Comparison of ENCODE assay signal across 1 cellular context in the genomic region with DNA sequence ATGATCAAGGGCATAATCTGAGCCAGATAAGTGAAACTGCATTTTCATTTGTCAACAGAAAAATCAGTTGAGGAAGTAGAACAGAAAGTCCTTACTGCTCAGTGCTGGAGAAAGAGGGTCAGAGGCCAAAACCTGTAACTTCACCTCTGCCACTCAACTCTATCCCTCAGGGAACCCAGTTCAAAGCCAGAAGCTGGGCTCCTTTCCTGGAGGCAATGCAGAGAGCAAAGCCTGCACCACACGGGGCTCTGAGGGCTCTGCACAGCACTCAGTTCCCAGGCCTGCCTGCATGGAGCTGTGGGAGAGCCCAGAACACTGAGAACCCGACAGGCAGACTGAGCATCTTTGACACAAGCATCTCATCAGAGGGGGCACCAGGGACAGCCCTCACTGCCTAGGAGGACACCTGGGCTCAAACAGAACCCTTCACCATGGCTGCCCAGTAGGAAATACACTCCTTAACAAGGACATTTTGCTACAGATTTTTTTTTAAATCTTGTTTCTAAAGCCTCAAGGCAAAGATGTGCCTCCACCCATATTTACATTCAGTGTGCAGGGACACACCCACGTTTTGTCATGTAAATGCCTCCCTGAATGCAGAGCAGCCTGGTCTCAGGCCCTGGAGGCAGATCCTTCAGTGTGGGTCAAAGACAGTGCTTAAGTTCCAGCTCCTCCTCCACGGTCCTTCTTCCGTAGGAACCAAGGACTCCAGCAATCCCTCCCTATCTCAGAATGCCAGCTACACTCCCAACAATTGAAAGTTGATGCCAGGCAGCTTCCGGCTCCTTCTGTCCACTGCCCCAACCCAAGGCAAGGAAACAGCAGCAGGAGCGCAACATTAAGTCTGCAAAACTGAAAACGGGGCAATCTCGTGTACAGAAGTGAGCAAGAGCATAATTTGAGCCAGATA.
TF ChIP-seq lines count a peak whose summit lies in the region.

No MANE protein-coding gene starts in this region.

TF ChIP-seq in GM12878, 131 proteins besides CTCF, POLR2A, EP300 and RAD21:
- no peak for TF ChIP-seq KLF5 (IDR thresholded peaks at IDR 0.05; ENCODE audit: partially characterized antibody)
- no peak for TF ChIP-seq STAT3 (IDR thresholded peaks at IDR 0.05; ENCODE audit: low read depth, low read length)
- TF ChIP-seq ESRRA (IDR thresholded peaks at IDR 0.05; ENCODE audit: low read length) = no peak
- TF ChIP-seq, protein P1, sequence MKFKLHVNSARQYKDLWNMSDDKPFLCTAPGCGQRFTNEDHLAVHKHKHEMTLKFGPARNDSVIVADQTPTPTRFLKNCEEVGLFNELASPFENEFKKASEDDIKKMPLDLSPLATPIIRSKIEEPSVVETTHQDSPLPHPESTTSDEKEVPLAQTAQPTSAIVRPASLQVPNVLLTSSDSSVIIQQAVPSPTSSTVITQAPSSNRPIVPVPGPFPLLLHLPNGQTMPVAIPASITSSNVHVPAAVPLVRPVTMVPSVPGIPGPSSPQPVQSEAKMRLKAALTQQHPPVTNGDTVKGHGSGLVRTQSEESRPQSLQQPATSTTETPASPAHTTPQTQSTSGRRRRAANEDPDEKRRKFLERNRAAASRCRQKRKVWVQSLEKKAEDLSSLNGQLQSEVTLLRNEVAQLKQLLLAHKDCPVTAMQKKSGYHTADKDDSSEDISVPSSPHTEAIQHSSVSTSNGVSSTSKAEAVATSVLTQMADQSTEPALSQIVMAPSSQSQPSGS (IDR thresholded peaks at IDR 0.05; ENCODE audit: low read length) = 0 out of 2 replicates have a peak, but pooled peaks have one; percentile 29
- TF ChIP-seq ETV6 (conservative IDR thresholded peaks at IDR 0.05 in 1 of 2, IDR thresholded peaks at IDR 0.05 in 1 of 2; ENCODE audit: borderline replicate concordance in 1 of 2, low read depth in 1 of 2) = peak in 1 of 2 experiments; percentile 80; a peak in 1 of 4 replicates
- TF ChIP-seq, protein P2, sequence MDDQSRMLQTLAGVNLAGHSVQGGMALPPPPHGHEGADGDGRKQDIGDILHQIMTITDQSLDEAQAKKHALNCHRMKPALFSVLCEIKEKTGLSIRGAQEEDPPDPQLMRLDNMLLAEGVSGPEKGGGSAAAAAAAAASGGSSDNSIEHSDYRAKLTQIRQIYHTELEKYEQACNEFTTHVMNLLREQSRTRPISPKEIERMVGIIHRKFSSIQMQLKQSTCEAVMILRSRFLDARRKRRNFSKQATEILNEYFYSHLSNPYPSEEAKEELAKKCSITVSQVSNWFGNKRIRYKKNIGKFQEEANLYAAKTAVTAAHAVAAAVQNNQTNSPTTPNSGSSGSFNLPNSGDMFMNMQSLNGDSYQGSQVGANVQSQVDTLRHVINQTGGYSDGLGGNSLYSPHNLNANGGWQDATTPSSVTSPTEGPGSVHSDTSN (IDR thresholded peaks at IDR 0.05; ENCODE audit: insufficient replicate concordance, low read depth, low read length) = peak; percentile 12
- 0 out of 2 replicates have a peak, but pooled peaks have one; percentile 29 for TF ChIP-seq DPF2 (IDR thresholded peaks at IDR 0.05)
- no peak for TF ChIP-seq TCF7 (IDR thresholded peaks at IDR 0.05; ENCODE audit: borderline replicate concordance)
- peak; percentile 22; the same call in 1 of the 2 replicates for TF ChIP-seq ATF7 (IDR thresholded peaks at IDR 0.05; ENCODE audit: low read depth)
- TF ChIP-seq CHD4 (IDR thresholded peaks at IDR 0.05) = no peak
- TF ChIP-seq IKZF2 (IDR thresholded peaks at IDR 0.05) = peak in 1 of 2 experiments; percentile 10; a peak in 1 of 4 replicates
- TF ChIP-seq, protein P3, sequence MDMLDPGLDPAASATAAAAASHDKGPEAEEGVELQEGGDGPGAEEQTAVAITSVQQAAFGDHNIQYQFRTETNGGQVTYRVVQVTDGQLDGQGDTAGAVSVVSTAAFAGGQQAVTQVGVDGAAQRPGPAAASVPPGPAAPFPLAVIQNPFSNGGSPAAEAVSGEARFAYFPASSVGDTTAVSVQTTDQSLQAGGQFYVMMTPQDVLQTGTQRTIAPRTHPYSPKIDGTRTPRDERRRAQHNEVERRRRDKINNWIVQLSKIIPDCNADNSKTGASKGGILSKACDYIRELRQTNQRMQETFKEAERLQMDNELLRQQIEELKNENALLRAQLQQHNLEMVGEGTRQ (IDR thresholded peaks at IDR 0.05; ENCODE audit: borderline replicate concordance, low read depth, low read length) = no peak
- TF ChIP-seq ZBED1 (IDR thresholded peaks at IDR 0.05; ENCODE audit: borderline replicate concordance) = 0 out of 2 replicates have a peak, but pooled peaks have one; percentile 36
- 0 out of 2 replicates have a peak, but pooled peaks have one; percentile 51 for TF ChIP-seq WRNIP1 (IDR thresholded peaks at IDR 0.05; ENCODE audit: borderline replicate concordance, low read depth, low read length)
- no peak for TF ChIP-seq CBFB (IDR thresholded peaks at IDR 0.05; ENCODE audit: low read depth)
- TF ChIP-seq, protein P4, sequence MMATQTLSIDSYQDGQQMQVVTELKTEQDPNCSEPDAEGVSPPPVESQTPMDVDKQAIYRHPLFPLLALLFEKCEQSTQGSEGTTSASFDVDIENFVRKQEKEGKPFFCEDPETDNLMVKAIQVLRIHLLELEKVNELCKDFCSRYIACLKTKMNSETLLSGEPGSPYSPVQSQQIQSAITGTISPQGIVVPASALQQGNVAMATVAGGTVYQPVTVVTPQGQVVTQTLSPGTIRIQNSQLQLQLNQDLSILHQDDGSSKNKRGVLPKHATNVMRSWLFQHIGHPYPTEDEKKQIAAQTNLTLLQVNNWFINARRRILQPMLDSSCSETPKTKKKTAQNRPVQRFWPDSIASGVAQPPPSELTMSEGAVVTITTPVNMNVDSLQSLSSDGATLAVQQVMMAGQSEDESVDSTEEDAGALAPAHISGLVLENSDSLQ (IDR thresholded peaks at IDR 0.05) = peak; percentile 62
- no peak for TF ChIP-seq SUZ12 (IDR thresholded peaks at IDR 0.05; ENCODE audit: unreplicated experiment)
- TF ChIP-seq, protein P5, sequence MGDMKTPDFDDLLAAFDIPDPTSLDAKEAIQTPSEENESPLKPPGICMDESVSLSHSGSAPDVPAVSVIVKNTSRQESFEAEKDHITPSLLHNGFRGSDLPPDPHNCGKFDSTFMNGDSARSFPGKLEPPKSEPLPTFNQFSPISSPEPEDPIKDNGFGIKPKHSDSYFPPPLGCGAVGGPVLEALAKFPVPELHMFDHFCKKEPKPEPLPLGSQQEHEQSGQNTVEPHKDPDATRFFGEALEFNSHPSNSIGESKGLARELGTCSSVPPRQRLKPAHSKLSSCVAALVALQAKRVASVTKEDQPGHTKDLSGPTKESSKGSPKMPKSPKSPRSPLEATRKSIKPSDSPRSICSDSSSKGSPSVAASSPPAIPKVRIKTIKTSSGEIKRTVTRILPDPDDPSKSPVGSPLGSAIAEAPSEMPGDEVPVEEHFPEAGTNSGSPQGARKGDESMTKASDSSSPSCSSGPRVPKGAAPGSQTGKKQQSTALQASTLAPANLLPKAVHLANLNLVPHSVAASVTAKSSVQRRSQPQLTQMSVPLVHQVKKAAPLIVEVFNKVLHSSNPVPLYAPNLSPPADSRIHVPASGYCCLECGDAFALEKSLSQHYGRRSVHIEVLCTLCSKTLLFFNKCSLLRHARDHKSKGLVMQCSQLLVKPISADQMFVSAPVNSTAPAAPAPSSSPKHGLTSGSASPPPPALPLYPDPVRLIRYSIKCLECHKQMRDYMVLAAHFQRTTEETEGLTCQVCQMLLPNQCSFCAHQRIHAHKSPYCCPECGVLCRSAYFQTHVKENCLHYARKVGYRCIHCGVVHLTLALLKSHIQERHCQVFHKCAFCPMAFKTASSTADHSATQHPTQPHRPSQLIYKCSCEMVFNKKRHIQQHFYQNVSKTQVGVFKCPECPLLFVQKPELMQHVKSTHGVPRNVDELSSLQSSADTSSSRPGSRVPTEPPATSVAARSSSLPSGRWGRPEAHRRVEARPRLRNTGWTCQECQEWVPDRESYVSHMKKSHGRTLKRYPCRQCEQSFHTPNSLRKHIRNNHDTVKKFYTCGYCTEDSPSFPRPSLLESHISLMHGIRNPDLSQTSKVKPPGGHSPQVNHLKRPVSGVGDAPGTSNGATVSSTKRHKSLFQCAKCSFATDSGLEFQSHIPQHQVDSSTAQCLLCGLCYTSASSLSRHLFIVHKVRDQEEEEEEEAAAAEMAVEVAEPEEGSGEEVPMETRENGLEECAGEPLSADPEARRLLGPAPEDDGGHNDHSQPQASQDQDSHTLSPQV (IDR thresholded peaks at IDR 0.05) = no peak
- no peak for TF ChIP-seq ZNF207 (IDR thresholded peaks at IDR 0.05; ENCODE audit: borderline replicate concordance)
- TF ChIP-seq IRF4 (IDR thresholded peaks at IDR 0.05; ENCODE audit: low read depth, low read length) = 0 out of 2 replicates have a peak, but pooled peaks have one; percentile 21
- no peak for TF ChIP-seq MEF2A (IDR thresholded peaks at IDR 0.05; ENCODE audit: insufficient read depth, low read depth, low read length)
- TF ChIP-seq TARDBP (IDR thresholded peaks at IDR 0.05; ENCODE audit: borderline replicate concordance) = 0 out of 2 replicates have a peak, but pooled peaks have one; percentile 23
- TF ChIP-seq POLR2AphosphoS2 (IDR thresholded peaks at IDR 0.05; ENCODE audit: low read depth, low read length) = no peak
- no peak for TF ChIP-seq MYC (IDR thresholded peaks at IDR 0.05; ENCODE audit: insufficient read depth, insufficient read length, insufficient replicate concordance, low read length, severe bottlenecking)
- no peak for TF ChIP-seq BCL11A (IDR thresholded peaks at IDR 0.05; ENCODE audit: low read depth, low read length)
- TF ChIP-seq SIX5 (IDR thresholded peaks at IDR 0.05; ENCODE audit: low read depth, low read length, severe bottlenecking) = no peak
- no peak for TF ChIP-seq SMAD5 (IDR thresholded peaks at IDR 0.05; ENCODE audit: low read depth)
- TF ChIP-seq NR2F1 (conservative IDR thresholded peaks at IDR 0.05) = peak; percentile 80
- TF ChIP-seq, protein P6, sequence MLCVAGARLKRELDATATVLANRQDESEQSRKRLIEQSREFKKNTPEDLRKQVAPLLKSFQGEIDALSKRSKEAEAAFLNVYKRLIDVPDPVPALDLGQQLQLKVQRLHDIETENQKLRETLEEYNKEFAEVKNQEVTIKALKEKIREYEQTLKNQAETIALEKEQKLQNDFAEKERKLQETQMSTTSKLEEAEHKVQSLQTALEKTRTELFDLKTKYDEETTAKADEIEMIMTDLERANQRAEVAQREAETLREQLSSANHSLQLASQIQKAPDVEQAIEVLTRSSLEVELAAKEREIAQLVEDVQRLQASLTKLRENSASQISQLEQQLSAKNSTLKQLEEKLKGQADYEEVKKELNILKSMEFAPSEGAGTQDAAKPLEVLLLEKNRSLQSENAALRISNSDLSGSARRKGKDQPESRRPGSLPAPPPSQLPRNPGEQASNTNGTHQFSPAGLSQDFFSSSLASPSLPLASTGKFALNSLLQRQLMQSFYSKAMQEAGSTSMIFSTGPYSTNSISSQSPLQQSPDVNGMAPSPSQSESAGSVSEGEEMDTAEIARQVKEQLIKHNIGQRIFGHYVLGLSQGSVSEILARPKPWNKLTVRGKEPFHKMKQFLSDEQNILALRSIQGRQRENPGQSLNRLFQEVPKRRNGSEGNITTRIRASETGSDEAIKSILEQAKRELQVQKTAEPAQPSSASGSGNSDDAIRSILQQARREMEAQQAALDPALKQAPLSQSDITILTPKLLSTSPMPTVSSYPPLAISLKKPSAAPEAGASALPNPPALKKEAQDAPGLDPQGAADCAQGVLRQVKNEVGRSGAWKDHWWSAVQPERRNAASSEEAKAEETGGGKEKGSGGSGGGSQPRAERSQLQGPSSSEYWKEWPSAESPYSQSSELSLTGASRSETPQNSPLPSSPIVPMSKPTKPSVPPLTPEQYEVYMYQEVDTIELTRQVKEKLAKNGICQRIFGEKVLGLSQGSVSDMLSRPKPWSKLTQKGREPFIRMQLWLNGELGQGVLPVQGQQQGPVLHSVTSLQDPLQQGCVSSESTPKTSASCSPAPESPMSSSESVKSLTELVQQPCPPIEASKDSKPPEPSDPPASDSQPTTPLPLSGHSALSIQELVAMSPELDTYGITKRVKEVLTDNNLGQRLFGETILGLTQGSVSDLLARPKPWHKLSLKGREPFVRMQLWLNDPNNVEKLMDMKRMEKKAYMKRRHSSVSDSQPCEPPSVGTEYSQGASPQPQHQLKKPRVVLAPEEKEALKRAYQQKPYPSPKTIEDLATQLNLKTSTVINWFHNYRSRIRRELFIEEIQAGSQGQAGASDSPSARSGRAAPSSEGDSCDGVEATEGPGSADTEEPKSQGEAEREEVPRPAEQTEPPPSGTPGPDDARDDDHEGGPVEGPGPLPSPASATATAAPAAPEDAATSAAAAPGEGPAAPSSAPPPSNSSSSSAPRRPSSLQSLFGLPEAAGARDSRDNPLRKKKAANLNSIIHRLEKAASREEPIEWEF (IDR thresholded peaks at IDR 0.05; ENCODE audit: insufficient replicate concordance, low read depth, low read length) = no peak
